In the genomic region with DNA sequence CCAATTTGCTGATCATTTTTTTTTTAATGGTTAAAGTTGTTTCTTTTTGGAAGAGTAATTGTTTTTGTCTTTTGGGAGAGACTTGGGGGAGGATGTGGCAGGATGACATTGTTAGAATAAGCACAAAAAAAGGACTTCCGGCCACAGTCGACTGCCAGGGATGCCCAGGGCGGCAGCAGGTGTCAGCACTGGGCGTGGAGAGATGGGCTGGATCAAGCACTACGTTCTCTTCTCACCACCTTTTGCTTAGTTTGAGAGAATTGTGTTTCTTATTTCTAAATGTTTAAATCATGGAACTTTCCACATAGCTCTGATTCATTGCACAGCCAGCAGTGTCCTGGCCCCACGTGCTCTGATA, we compare ENCODE assay signal across 1 cellular context.
TF ChIP-seq lines count a peak whose summit lies in the region.

No MANE protein-coding gene starts in this region.

TF ChIP-seq in H1, 55 proteins besides CTCF, POLR2A, EP300 and RAD21:
- TF ChIP-seq ASH2L (IDR thresholded peaks at IDR 0.05; ENCODE audit: low read length) (no peak), POU5F1 (IDR thresholded peaks at IDR 0.05; ENCODE audit: low read depth, low read length) (no peak), NRF1 (IDR thresholded peaks at IDR 0.05; ENCODE audit: low read depth, low read length) (no peak), HDAC6 (IDR thresholded peaks at IDR 0.05; ENCODE audit: low read depth, low read length) (no peak), TAF7 (optimal IDR thresholded peaks at IDR 0.05; ENCODE audit: borderline replicate concordance, low read depth, low read length) (no peak), RBBP5 (IDR thresholded peaks at IDR 0.05; ENCODE audit: borderline replicate concordance, low read depth, low read length) (no peak), RXRA (IDR thresholded peaks at IDR 0.05; ENCODE audit: insufficient read depth, low read depth, low read length) (no peak), PHF8 (conservative IDR thresholded peaks at IDR 0.05; ENCODE audit: low read depth, low read length) (no peak), CEBPB (IDR thresholded peaks at IDR 0.05; ENCODE audit: low read depth, low read length) (no peak), CBX5 (IDR thresholded peaks at IDR 0.05; ENCODE audit: low read depth, low read length) (no peak), ATF2 (IDR thresholded peaks at IDR 0.05; ENCODE audit: low read length) (no peak), SP1 (IDR thresholded peaks at IDR 0.05; ENCODE audit: low read depth, low read length) (no peak), CREB1 (IDR thresholded peaks at IDR 0.05) (no peak), BRCA1 (IDR thresholded peaks at IDR 0.05; ENCODE audit: low read depth, low read length) (no peak), SIRT6 (IDR thresholded peaks at IDR 0.05; ENCODE audit: low read length) (no peak), SAP30 (IDR thresholded peaks at IDR 0.05; ENCODE audit: insufficient read depth, insufficient replicate concordance, low read length) (no peak), HDAC2 (IDR thresholded peaks at IDR 0.05; ENCODE audit: borderline replicate concordance in 1 of 2, low read depth in 2 of 2, low read length in 2 of 2) (no peak)
- TF ChIP-seq, protein P1, sequence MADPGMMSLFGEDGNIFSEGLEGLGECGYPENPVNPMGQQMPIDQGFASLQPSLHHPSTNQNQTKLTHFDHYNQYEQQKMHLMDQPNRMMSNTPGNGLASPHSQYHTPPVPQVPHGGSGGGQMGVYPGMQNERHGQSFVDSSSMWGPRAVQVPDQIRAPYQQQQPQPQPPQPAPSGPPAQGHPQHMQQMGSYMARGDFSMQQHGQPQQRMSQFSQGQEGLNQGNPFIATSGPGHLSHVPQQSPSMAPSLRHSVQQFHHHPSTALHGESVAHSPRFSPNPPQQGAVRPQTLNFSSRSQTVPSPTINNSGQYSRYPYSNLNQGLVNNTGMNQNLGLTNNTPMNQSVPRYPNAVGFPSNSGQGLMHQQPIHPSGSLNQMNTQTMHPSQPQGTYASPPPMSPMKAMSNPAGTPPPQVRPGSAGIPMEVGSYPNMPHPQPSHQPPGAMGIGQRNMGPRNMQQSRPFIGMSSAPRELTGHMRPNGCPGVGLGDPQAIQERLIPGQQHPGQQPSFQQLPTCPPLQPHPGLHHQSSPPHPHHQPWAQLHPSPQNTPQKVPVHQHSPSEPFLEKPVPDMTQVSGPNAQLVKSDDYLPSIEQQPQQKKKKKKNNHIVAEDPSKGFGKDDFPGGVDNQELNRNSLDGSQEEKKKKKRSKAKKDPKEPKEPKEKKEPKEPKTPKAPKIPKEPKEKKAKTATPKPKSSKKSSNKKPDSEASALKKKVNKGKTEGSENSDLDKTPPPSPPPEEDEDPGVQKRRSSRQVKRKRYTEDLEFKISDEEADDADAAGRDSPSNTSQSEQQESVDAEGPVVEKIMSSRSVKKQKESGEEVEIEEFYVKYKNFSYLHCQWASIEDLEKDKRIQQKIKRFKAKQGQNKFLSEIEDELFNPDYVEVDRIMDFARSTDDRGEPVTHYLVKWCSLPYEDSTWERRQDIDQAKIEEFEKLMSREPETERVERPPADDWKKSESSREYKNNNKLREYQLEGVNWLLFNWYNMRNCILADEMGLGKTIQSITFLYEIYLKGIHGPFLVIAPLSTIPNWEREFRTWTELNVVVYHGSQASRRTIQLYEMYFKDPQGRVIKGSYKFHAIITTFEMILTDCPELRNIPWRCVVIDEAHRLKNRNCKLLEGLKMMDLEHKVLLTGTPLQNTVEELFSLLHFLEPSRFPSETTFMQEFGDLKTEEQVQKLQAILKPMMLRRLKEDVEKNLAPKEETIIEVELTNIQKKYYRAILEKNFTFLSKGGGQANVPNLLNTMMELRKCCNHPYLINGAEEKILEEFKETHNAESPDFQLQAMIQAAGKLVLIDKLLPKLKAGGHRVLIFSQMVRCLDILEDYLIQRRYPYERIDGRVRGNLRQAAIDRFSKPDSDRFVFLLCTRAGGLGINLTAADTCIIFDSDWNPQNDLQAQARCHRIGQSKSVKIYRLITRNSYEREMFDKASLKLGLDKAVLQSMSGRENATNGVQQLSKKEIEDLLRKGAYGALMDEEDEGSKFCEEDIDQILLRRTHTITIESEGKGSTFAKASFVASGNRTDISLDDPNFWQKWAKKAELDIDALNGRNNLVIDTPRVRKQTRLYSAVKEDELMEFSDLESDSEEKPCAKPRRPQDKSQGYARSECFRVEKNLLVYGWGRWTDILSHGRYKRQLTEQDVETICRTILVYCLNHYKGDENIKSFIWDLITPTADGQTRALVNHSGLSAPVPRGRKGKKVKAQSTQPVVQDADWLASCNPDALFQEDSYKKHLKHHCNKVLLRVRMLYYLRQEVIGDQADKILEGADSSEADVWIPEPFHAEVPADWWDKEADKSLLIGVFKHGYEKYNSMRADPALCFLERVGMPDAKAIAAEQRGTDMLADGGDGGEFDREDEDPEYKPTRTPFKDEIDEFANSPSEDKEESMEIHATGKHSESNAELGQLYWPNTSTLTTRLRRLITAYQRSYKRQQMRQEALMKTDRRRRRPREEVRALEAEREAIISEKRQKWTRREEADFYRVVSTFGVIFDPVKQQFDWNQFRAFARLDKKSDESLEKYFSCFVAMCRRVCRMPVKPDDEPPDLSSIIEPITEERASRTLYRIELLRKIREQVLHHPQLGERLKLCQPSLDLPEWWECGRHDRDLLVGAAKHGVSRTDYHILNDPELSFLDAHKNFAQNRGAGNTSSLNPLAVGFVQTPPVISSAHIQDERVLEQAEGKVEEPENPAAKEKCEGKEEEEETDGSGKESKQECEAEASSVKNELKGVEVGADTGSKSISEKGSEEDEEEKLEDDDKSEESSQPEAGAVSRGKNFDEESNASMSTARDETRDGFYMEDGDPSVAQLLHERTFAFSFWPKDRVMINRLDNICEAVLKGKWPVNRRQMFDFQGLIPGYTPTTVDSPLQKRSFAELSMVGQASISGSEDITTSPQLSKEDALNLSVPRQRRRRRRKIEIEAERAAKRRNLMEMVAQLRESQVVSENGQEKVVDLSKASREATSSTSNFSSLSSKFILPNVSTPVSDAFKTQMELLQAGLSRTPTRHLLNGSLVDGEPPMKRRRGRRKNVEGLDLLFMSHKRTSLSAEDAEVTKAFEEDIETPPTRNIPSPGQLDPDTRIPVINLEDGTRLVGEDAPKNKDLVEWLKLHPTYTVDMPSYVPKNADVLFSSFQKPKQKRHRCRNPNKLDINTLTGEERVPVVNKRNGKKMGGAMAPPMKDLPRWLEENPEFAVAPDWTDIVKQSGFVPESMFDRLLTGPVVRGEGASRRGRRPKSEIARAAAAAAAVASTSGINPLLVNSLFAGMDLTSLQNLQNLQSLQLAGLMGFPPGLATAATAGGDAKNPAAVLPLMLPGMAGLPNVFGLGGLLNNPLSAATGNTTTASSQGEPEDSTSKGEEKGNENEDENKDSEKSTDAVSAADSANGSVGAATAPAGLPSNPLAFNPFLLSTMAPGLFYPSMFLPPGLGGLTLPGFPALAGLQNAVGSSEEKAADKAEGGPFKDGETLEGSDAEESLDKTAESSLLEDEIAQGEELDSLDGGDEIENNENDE (IDR thresholded peaks at IDR 0.05; ENCODE audit: insufficient replicate concordance, low read length), result no peak
- TF ChIP-seq, protein P2, sequence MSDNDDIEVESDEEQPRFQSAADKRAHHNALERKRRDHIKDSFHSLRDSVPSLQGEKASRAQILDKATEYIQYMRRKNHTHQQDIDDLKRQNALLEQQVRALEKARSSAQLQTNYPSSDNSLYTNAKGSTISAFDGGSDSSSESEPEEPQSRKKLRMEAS (IDR thresholded peaks at IDR 0.05), result no peak
- TF ChIP-seq, protein P3, sequence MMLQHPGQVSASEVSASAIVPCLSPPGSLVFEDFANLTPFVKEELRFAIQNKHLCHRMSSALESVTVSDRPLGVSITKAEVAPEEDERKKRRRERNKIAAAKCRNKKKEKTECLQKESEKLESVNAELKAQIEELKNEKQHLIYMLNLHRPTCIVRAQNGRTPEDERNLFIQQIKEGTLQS (IDR thresholded peaks at IDR 0.05; ENCODE audit: insufficient read depth, low read depth, low read length), result no peak
TF ChIP-seq in H1: peak in this region for 0.
